In genomic region chr16:27475561-27475960, GRCh38 we compare ENCODE assay signal across 15 cellular contexts.
DNase-seq lines count a peak whose midpoint lies in the region; ATAC-seq and TF ChIP-seq lines count a peak whose summit lies in the region.
"Had no signal": no experiment of that assay in that cellular context is flagged by ENCODE, and none has a peak within 500 bp of the region (broad histone marks: within the 10 kb centered on the region; RNA-seq: fewer than 3 reads in every experiment).

No MANE protein-coding gene starts in this region.

- peak; percentile 97 for DNase-seq in ELR (ENCODE audit: low read depth)
- peak; percentile 71 to 79 for DNase-seq in SJSA1 (ENCODE audit: low read depth in 1 of 2, low spot score in 2 of 2)
- DNase-seq in fibroblast of mammary gland (ENCODE audit: low read depth), result peak; percentile 84
- DNase-seq in renal cortical epithelial cell (ENCODE audit: low read depth), result peak; percentile 95
- no peak for DNase-seq in GM19240 (ENCODE audit: insufficient read length, low spot score)
- DNase-seq in esophagus squamous epithelium (lab: John Stamatoyannopoulos, UW), result no peak
- DNase-seq in NCI-H2196 treated with DMSO at 0.1 percent for 48 hours (lab: John Stamatoyannopoulos, UW; ENCODE audit: unreplicated experiment), result no peak
- DNase-seq: activated naive CD4-positive, alpha-beta T cell treated with anti-CD3 and anti-CD28 coated beads, Interleukin-2, amount 10 ng/mL, durations not matched to agents 7 days and 5 days; dorsolateral prefrontal cortex; NCI-H2081 treated with DMSO at 0.1 percent for 48 hours; retina had no signal

- H3K36me3 ChIP-seq in SJSA1 (peaks cover 94% of the 10 kb centered on the region), esophagus squamous epithelium (peaks cover 55 to 100% (median 77%) of the 10 kb centered on the region in 3 donors)

- H3K27me3 ChIP-seq in SJSA1 (replicated peaks) (no peaks in the 10 kb centered on the region), esophagus squamous epithelium (no peaks in the 10 kb centered on the region)
- H3K27me3 ChIP-seq: dorsolateral prefrontal cortex, hepatocyte, suprapubic skin had no signal

- H3K27ac ChIP-seq in SJSA1 (peak overlapping the region; percentile 59), esophagus squamous epithelium (no peak overlapping the region)
- H3K27ac ChIP-seq: dorsolateral prefrontal cortex, hepatocyte, KMS-11, suprapubic skin had no signal

- ATAC-seq in HG03139 (IDR thresholded peaks at IDR 0.05; ENCODE audit: unreplicated experiment), result no peak

- 68 to 72% methylated on average over 9 of the region's 9 CpGs for WGBS in esophagus squamous epithelium, 2 donors

- no peak for TF ChIP-seq POLR2A in esophagus squamous epithelium (IDR thresholded peaks at IDR 0.05)

- no peak overlapping the region for H3K4me3 ChIP-seq in SJSA1
- no peak overlapping the region for H3K4me3 ChIP-seq in fibroblast of mammary gland (ENCODE audit: control insufficient read depth, low read depth, low read length)
- H3K4me3 ChIP-seq in esophagus squamous epithelium, result no peak overlapping the region
- H3K4me3 ChIP-seq: dorsolateral prefrontal cortex, hepatocyte, suprapubic skin had no signal

- no peak for TF ChIP-seq CTCF in fibroblast of mammary gland (conservative IDR thresholded peaks at IDR 0.05; ENCODE audit: control insufficient read depth, insufficient read depth, low read depth, low read length)
- no peak for TF ChIP-seq CTCF in esophagus squamous epithelium (IDR thresholded peaks at IDR 0.05)

- intact Hi-C loops in esophagus squamous epithelium (cut with DNase I), result no loop called here

- peaks cover 38% of the 10 kb centered on the region for H3K4me1 ChIP-seq in SJSA1 (replicated peaks)
- H3K4me1 ChIP-seq in esophagus squamous epithelium, result peaks cover 4 to 7% (median 5%) of the 10 kb centered on the region in 3 donors
- H3K4me1 ChIP-seq: suprapubic skin had no signal

- H3K9me3 ChIP-seq in SJSA1 (replicated peaks), result no peaks in the 10 kb centered on the region
- no peaks in the 10 kb centered on the region for H3K9me3 ChIP-seq in esophagus squamous epithelium
- H3K9me3 ChIP-seq: suprapubic skin had no signal

Comparison
In these comparisons a context has a peak if more than half of its experiments do, and no peak if none do; other contexts are left out.
1. DNase-seq: peak in ELR (single experiment), SJSA1 (2 of 2), fibroblast of mammary gland (single experiment) and renal cortical epithelial cell (single experiment); none in GM19240 (single experiment), esophagus squamous epithelium (single experiment) and NCI-H2196 treated with DMSO at 0.1 percent for 48 hours (single experiment).